In genomic region chr5:8020861-8021514, GRCh38 we compare ENCODE assay signal across 33 cellular contexts.
"Had no signal": no experiment of that assay in that cellular context is flagged by ENCODE, and none has a peak within 500 bp of the region (broad histone marks: within the 10 kb centered on the region; RNA-seq: fewer than 3 reads in every experiment).

No MANE protein-coding gene starts in this region.

- DNase-seq: activated CD4-positive, alpha-beta memory T cell treated with anti-CD3 and anti-CD28 coated beads for 36 hours; activated CD4-positive, alpha-beta T cell treated with anti-CD3 and anti-CD28 coated beads, Interleukin-2, amount 10 ng/mL, durations not matched to agents 7 days and 5 days; activated CD8-positive, alpha-beta memory T cell treated with anti-CD3 and anti-CD28 coated beads, Interleukin-2, amount 50 U/mL, for 4 hours; activated gamma-delta T cell treated with Interleukin-2 at 50 U/mL for 16 hours; activated naive CD4-positive, alpha-beta T cell treated with anti-CD3 and anti-CD28 coated beads for 36 hours; activated T-cell treated with anti-CD3 and anti-CD28 coated beads for 4 hours; activated T-cell treated with anti-CD3 and anti-CD28 coated beads, Interleukin-2, amount 50 U/mL, for 4 hours; adrenal gland; body of pancreas; NCI-H1092 treated with DMSO at 0.1 percent for 48 hours; NCI-H1417; NCI-H146; NCI-H187; NCI-H2029 treated with DMSO at 0.1 percent for 48 hours; NCI-H2107; NCI-H2171; NCI-H510A; NCI-H526; NCI-H748 treated with DMSO at 0.1 percent for 48 hours; NK-92 treated with Interleukin-12 subunit alpha and Interleukin-12 subunit beta, amount 100 ng/mL, for 24 hours; PC-3; Peyer's patch; RPMI8226; SIG-M5; T-helper 1 cell; T-helper 2 cell; T-helper 9 cell had no signal

- H3K9me3 Mint-ChIP-seq: activated CD4-positive, alpha-beta memory T cell treated with anti-CD3 and anti-CD28 coated beads for 36 hours; activated T-helper 1 cell treated with anti-CD3 and anti-CD28 coated beads, Interleukin-12 subunit alpha, Interleukin-12 subunit beta, Interleukin-2, Interleukin-4 antibody, amounts not matched to agents 30 ng/mL and 10 ng/mL and 1 ng/mL, durations not matched to agents 14 hours and 24 hours and 36 hours had no signal

- ATAC-seq: activated naive CD4-positive, alpha-beta T cell treated with anti-CD3 and anti-CD28 coated beads, Interleukin-2, amount 50 U/mL, for 72 hours; activated T-cell treated with anti-CD3 and anti-CD28 coated beads, Interleukin-2, amount 50 U/mL, for 4 hours; body of pancreas; PC-3; SK-N-SH treated with all-trans-retinoic acid at 6 μM for 48 hours had no signal

- H3K27ac Mint-ChIP-seq: activated CD4-positive, alpha-beta memory T cell treated with anti-CD3 and anti-CD28 coated beads for 36 hours; activated CD4-positive, alpha-beta T cell treated with anti-CD3 and anti-CD28 coated beads, Interleukin-2, amount 10 ng/mL, durations not matched to agents 7 days and 5 days; activated naive CD4-positive, alpha-beta T cell treated with anti-CD3 and anti-CD28 coated beads for 36 hours; activated naive CD4-positive, alpha-beta T cell treated with anti-CD3 and anti-CD28 coated beads, Interleukin-2, amount 50 U/mL, for 72 hours; activated T-helper 1 cell treated with anti-CD3 and anti-CD28 coated beads, Interleukin-12 subunit alpha, Interleukin-12 subunit beta, Interleukin-2, Interleukin-4 antibody, amounts not matched to agents 30 ng/mL and 10 ng/mL and 1 ng/mL, durations not matched to agents 14 hours and 24 hours and 36 hours had no signal

- H3K27me3 Mint-ChIP-seq: activated CD4-positive, alpha-beta memory T cell treated with anti-CD3 and anti-CD28 coated beads for 36 hours; activated CD4-positive, alpha-beta T cell treated with anti-CD3 and anti-CD28 coated beads, Interleukin-2, amount 10 ng/mL, durations not matched to agents 7 days and 5 days had no signal

- H3K4me1 Mint-ChIP-seq: activated CD4-positive, alpha-beta T cell treated with anti-CD3 and anti-CD28 coated beads, Interleukin-2, amount 10 ng/mL, durations not matched to agents 7 days and 5 days had no signal

- FAIRE-seq: astrocyte had no signal

- H3K4me1 ChIP-seq: adrenal gland, body of pancreas, breast epithelium, Peyer's patch had no signal

- H3K27ac ChIP-seq: adrenal gland, body of pancreas, breast epithelium, Peyer's patch, VCaP had no signal

- H3K36me3 ChIP-seq: adrenal gland, breast epithelium, Peyer's patch had no signal

- H3K4me3 ChIP-seq: adrenal gland, body of pancreas, breast epithelium, Peyer's patch had no signal

- H3K36me3 Mint-ChIP-seq: activated CD4-positive, alpha-beta memory T cell treated with anti-CD3 and anti-CD28 coated beads for 36 hours; activated naive CD4-positive, alpha-beta T cell treated with anti-CD3 and anti-CD28 coated beads, Interleukin-2, amount 50 U/mL, for 72 hours had no signal

- H3K9me3 ChIP-seq: adrenal gland, body of pancreas, breast epithelium, Peyer's patch had no signal

- H3K27me3 ChIP-seq: adrenal gland, body of pancreas, breast epithelium, Peyer's patch had no signal

- H3K4me3 Mint-ChIP-seq: activated CD4-positive, alpha-beta memory T cell treated with anti-CD3 and anti-CD28 coated beads for 36 hours; activated CD4-positive, alpha-beta T cell treated with anti-CD3 and anti-CD28 coated beads, Interleukin-2, amount 10 ng/mL, durations not matched to agents 7 days and 5 days; activated naive CD4-positive, alpha-beta T cell treated with anti-CD3 and anti-CD28 coated beads for 36 hours; activated T-cell treated with anti-CD3 and anti-CD28 coated beads, Interleukin-2, amount 50 U/mL, for 4 hours; activated T-helper 1 cell treated with anti-CD3 and anti-CD28 coated beads, Interleukin-12 subunit alpha, Interleukin-12 subunit beta, Interleukin-2, Interleukin-4 antibody, amounts not matched to agents 30 ng/mL and 10 ng/mL and 1 ng/mL, durations not matched to agents 14 hours and 24 hours and 36 hours had no signal
